10 cellular contexts compared by ENCODE assay signal in genomic region chr17:73297934-73298861, GRCh38. TPM values are rescaled to one million over a fixed set of nuclear protein-coding genes. Genes with fewer than 3 reads are reported as not detected.
DNase-seq lines count a peak whose midpoint lies in the region; ATAC-seq, FAIRE-seq and TF ChIP-seq lines count a peak whose summit lies in the region.
"Had no signal": no experiment of that assay in that cellular context is flagged by ENCODE, and none has a peak within 500 bp of the region (broad histone marks: within the 10 kb centered on the region; RNA-seq: fewer than 3 reads in every experiment).

No MANE protein-coding gene starts in this region.

- DNase-seq in NCI-H82 (lab: John Stamatoyannopoulos, UW) (peak; percentile 77), NCI-H82 treated with DMSO at 0.1 percent for 48 hours (lab: John Stamatoyannopoulos, UW; ENCODE audit: unreplicated experiment) (no peak), kidney tubule cell (ENCODE audit: low spot score) (peak; percentile 17), upper lobe of left lung (no peak), kidney (no peak), GM12891 (ENCODE audit: insufficient read length, low spot score) (no peak)
- DNase-seq: activated CD8-positive, alpha-beta memory T cell treated with anti-CD3 and anti-CD28 coated beads, Interleukin-2, amount 50 U/mL, for 48 hours; NCI-H2081 treated with DMSO at 0.1 percent for 48 hours had no signal

- peak overlapping the region in 1 of 2 donors; percentile 20 for H3K9ac ChIP-seq in kidney (ENCODE audit: low read length in 2 of 2)

- TF ChIP-seq CTCF in upper lobe of left lung (IDR thresholded peaks at IDR 0.05) = no peak
- no peak for TF ChIP-seq CTCF in kidney (IDR thresholded peaks at IDR 0.05; ENCODE audit: borderline replicate concordance, extremely low read depth, insufficient read depth)

- peaks cover 38 to 67% (median 60%) of the 10 kb centered on the region in 4 donors for H3K4me1 ChIP-seq in upper lobe of left lung
- H3K4me1 ChIP-seq in kidney (ENCODE audit: control insufficient read depth in 1 of 2, insufficient read depth in 1 of 2, low read depth in 1 of 2, low read length in 2 of 2) = peaks cover 11 to 23% of the 10 kb centered on the region in 2 donors

- FAIRE-seq in kidney (lab: Jason Lieb, UNC) (no peak), GM12891 (lab: Jason Lieb, UNC) (no peak)

- intact Hi-C loops in kidney (cut with DNase I) = no loop called here

- H3K27me3 ChIP-seq in upper lobe of left lung = no peaks in the 10 kb centered on the region

- H3K4me3 ChIP-seq in upper lobe of left lung (no peak overlapping the region), kidney (ENCODE audit: low read length in 2 of 2) (peak overlapping the region in 1 of 2 donors; percentile 18)

- peak; percentile 5; the same call in 2 of the 3 replicates for ATAC-seq in SK-N-SH treated with all-trans-retinoic acid at 6 μM for 48 hours
- ATAC-seq in upper lobe of left lung (ENCODE audit: low FRiP score in 2 of 2) = peak in 1 of 2 donors; percentile 48
- no peak for ATAC-seq in GM19324 (IDR thresholded peaks at IDR 0.05; ENCODE audit: low FRiP score, unreplicated experiment)

- peak overlapping the region; percentile 12 to 78 (median 55) for H3K27ac ChIP-seq in upper lobe of left lung
- H3K27ac ChIP-seq in kidney (ENCODE audit: low read depth in 2 of 2, low read length in 2 of 2) = peak overlapping the region in 1 of 2 donors; percentile 52

- WGBS in upper lobe of left lung, 2 donors = 48 to 56% methylated on average over 15 of the region's 15 CpGs

- no peaks in the 10 kb centered on the region for H3K36me3 ChIP-seq in upper lobe of left lung
- H3K36me3 ChIP-seq in kidney (ENCODE audit: control insufficient read depth in 1 of 2, insufficient read depth in 2 of 2, low read length in 2 of 2) = no peaks in the 10 kb centered on the region

- no peaks in the 10 kb centered on the region for H3K9me3 ChIP-seq in upper lobe of left lung
- H3K9me3 ChIP-seq in kidney (ENCODE audit: control insufficient read depth in 1 of 2, low read length in 2 of 2) = no peaks in the 10 kb centered on the region

- TF ChIP-seq POLR2A in upper lobe of left lung (IDR thresholded peaks at IDR 0.05) (no peak), GM12891 (IDR thresholded peaks at IDR 0.05; ENCODE audit: low read depth, low read length) (no peak)

- no peak for TF ChIP-seq EP300 in upper lobe of left lung (IDR thresholded peaks at IDR 0.05)

TF ChIP-seq in SK-N-SH treated with all-trans-retinoic acid at 6 μM for 48 hours, 23 proteins besides CTCF, POLR2A, EP300 and RAD21 (continues in another document):
- TF ChIP-seq TCF4 (CRISPR knock-in tag; IDR thresholded peaks at IDR 0.05; ENCODE audit: borderline replicate concordance) (peak; percentile 49; the same call in 1 of the 2 replicates), ZC3H10 (CRISPR knock-in tag; IDR thresholded peaks at IDR 0.05) (no peak), GLIS3 (CRISPR knock-in tag; IDR thresholded peaks at IDR 0.05) (no peak), SNAI2 (CRISPR knock-in tag; IDR thresholded peaks at IDR 0.05) (no peak), ISL1 (CRISPR knock-in tag; IDR thresholded peaks at IDR 0.05) (no peak), ZNF70 (CRISPR knock-in tag; IDR thresholded peaks at IDR 0.05) (peak; percentile 91), ZNF565 (CRISPR knock-in tag; conservative IDR thresholded peaks at IDR 0.05; ENCODE audit: low read depth) (no peak), CSDC2 (CRISPR knock-in tag; IDR thresholded peaks at IDR 0.05) (no peak)
- TF ChIP-seq, protein P1, sequence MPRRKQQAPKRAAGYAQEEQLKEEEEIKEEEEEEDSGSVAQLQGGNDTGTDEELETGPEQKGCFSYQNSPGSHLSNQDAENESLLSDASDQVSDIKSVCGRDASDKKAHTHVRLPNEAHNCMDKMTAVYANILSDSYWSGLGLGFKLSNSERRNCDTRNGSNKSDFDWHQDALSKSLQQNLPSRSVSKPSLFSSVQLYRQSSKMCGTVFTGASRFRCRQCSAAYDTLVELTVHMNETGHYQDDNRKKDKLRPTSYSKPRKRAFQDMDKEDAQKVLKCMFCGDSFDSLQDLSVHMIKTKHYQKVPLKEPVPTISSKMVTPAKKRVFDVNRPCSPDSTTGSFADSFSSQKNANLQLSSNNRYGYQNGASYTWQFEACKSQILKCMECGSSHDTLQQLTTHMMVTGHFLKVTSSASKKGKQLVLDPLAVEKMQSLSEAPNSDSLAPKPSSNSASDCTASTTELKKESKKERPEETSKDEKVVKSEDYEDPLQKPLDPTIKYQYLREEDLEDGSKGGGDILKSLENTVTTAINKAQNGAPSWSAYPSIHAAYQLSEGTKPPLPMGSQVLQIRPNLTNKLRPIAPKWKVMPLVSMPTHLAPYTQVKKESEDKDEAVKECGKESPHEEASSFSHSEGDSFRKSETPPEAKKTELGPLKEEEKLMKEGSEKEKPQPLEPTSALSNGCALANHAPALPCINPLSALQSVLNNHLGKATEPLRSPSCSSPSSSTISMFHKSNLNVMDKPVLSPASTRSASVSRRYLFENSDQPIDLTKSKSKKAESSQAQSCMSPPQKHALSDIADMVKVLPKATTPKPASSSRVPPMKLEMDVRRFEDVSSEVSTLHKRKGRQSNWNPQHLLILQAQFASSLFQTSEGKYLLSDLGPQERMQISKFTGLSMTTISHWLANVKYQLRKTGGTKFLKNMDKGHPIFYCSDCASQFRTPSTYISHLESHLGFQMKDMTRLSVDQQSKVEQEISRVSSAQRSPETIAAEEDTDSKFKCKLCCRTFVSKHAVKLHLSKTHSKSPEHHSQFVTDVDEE (CRISPR knock-in tag; IDR thresholded peaks at IDR 0.05) = 0 out of 2 replicates have a peak, but pooled peaks have one; percentile 20

TF ChIP-seq in GM12891, 5 proteins besides CTCF, POLR2A, EP300 and RAD21:
- TF ChIP-seq POU2F2 (IDR thresholded peaks at IDR 0.05; ENCODE audit: low read depth, low read length) = no peak
- TF ChIP-seq SPI1 (IDR thresholded peaks at IDR 0.05; ENCODE audit: low read depth, low read length) = no peak
- TF ChIP-seq PAX5 (IDR thresholded peaks at IDR 0.05; ENCODE audit: insufficient read depth, low read length, severe bottlenecking) = no peak
- TF ChIP-seq TAF1 (IDR thresholded peaks at IDR 0.05; ENCODE audit: low read depth, low read length) = no peak
- no peak for TF ChIP-seq POLR2AphosphoS5 (IDR thresholded peaks at IDR 0.05; ENCODE audit: low read depth, low read length)

RNA-seq across cellular contexts. Expression of gene CDC42EP4, which starts 13.6 kb away (rescaled TPM):
- total RNA-seq in upper lobe of left lung = 10 to 100 TPM; 28.3 to 65.7 (median 52.9) TPM
- total RNA-seq in kidney = 76.9 TPM
- polyA plus RNA-seq in kidney (ENCODE audit: insufficient read depth, low read depth, low replicate concordance) = 26.2 TPM
- polyA plus RNA-seq in GM12891 (2012; ENCODE audit: low read depth, missing spikeins) = 1.1 TPM

RNA-seq across cellular contexts. Expression of gene CPSF4L, which starts 36.5 kb away (rescaled TPM):
- total RNA-seq in upper lobe of left lung = under 1 TPM in 1 of 6 donors, not detected in 5; 0.46 TPM
- total RNA-seq in kidney = not detected
- polyA plus RNA-seq in kidney (ENCODE audit: insufficient read depth, low read depth, low replicate concordance) = not detected
- not detected for polyA plus RNA-seq in GM12891 (2012; ENCODE audit: low read depth, missing spikeins)

Comparison
In these comparisons a context has a peak if more than half of its experiments do, and no peak if none do; other contexts are left out.
1. DNase-seq: peak in NCI-H82 (single experiment) and kidney tubule cell (single experiment); none in NCI-H82 treated with DMSO at 0.1 percent for 48 hours (single experiment), upper lobe of left lung (0 of 2), kidney (single experiment) and GM12891 (single experiment).